12 cellular contexts compared by ENCODE assay signal in genomic region chr9:13607746-13608445, GRCh38.
DNase-seq lines count a peak whose midpoint lies in the region; ATAC-seq and TF ChIP-seq lines count a peak whose summit lies in the region.
"Had no signal": no experiment of that assay in that cellular context is flagged by ENCODE, and none has a peak within 500 bp of the region (broad histone marks: within the 10 kb centered on the region; RNA-seq: fewer than 3 reads in every experiment).

No MANE protein-coding gene starts in this region.

- H3K27ac ChIP-seq in breast epithelium (peak overlapping the region; percentile 65 to 76), foreskin keratinocyte (no peak overlapping the region), neural cell (ENCODE audit: low read length) (no peak overlapping the region), aorta (ENCODE audit: low read depth in 1 of 2, low read length in 2 of 2) (peak overlapping the region; percentile 80 to 89)

- peaks cover 7% of the 10 kb centered on the region for H3K4me1 Mint-ChIP-seq in MCF 10A (ENCODE audit: insufficient read depth, unreplicated experiment)
- H3K4me1 Mint-ChIP-seq: IgD-negative memory B cell had no signal

- no TSS peak for BruUV-seq in MCF 10A (replicated peaks; lab: Mats Ljungman, UMichigan)

- no peaks in the 10 kb centered on the region for H3K36me3 Mint-ChIP-seq in MCF 10A (ENCODE audit: insufficient read depth, unreplicated experiment)
- H3K36me3 Mint-ChIP-seq: IgD-negative memory B cell had no signal

- no peaks in the 10 kb centered on the region for H4K20me1 ChIP-seq in neural cell (ENCODE audit: insufficient read depth)

- H3K36me3 ChIP-seq in breast epithelium: no peaks in the 10 kb centered on the region
- H3K36me3 ChIP-seq in neural cell (ENCODE audit: insufficient read depth, low read length): no peaks in the 10 kb centered on the region
- H3K36me3 ChIP-seq in aorta (ENCODE audit: control insufficient read depth in 1 of 2, insufficient read depth in 2 of 2, low read length in 1 of 2): no peaks in the 10 kb centered on the region

- DNase-seq in breast epithelium (ENCODE audit: low spot score in 2 of 2): no peak
- DNase-seq in MCF 10A (ENCODE audit: unreplicated experiment): no peak
- DNase-seq in foreskin keratinocyte: no peak
- no peak for DNase-seq in aorta
- no peak for DNase-seq in activated gamma-delta T cell treated with Interleukin-2 at 50 U/mL for 16 hours
- DNase-seq in activated CD4-positive, CD25-positive, alpha-beta regulatory T cell treated with anti-CD3 and anti-CD28 coated beads, Interleukin-2, amount 50 U/mL, for 72 hours: no peak
- no peak for DNase-seq in NCI-H1417 treated with DMSO at 0.1 percent for 48 hours (lab: John Stamatoyannopoulos, UW)
- DNase-seq: activated T-cell treated with anti-CD3 and anti-CD28 coated beads, Interleukin-2, amount 50 U/mL, for 24 hours; dermis blood vessel endothelial cell had no signal

- no peak overlapping the region for H3K27ac Mint-ChIP-seq in MCF 10A (ENCODE audit: low read depth, unreplicated experiment)
- H3K27ac Mint-ChIP-seq: activated T-cell treated with anti-CD3 and anti-CD28 coated beads, Interleukin-2, amount 50 U/mL, for 24 hours; IgD-negative memory B cell had no signal

- H3K27me3 ChIP-seq in breast epithelium: no peaks in the 10 kb centered on the region
- no peaks in the 10 kb centered on the region for H3K27me3 ChIP-seq in foreskin keratinocyte
- H3K27me3 ChIP-seq in neural cell (ENCODE audit: insufficient read depth, low read depth, low read length): no peaks in the 10 kb centered on the region
- H3K27me3 ChIP-seq in aorta (ENCODE audit: control insufficient read depth in 1 of 2, insufficient read depth in 2 of 2, low read length in 1 of 2): no peaks in the 10 kb centered on the region

- no peak overlapping the region for H2AFZ ChIP-seq in neural cell (ENCODE audit: low read depth, low read length)

- H3K27me3 Mint-ChIP-seq in MCF 10A (ENCODE audit: insufficient read depth, unreplicated experiment): no peaks in the 10 kb centered on the region
- H3K27me3 Mint-ChIP-seq: activated T-cell treated with anti-CD3 and anti-CD28 coated beads, Interleukin-2, amount 50 U/mL, for 24 hours; IgD-negative memory B cell had no signal

- H3F3A ChIP-seq in neural cell (ENCODE audit: insufficient read depth, low read length, poor library complexity, severe bottlenecking): no peaks in the 10 kb centered on the region

- TF ChIP-seq RAD21 in neural cell (conservative IDR thresholded peaks at IDR 0.05): no peak

- H3K4me3 Mint-ChIP-seq in MCF 10A (ENCODE audit: unreplicated experiment): no peak overlapping the region
- H3K4me3 Mint-ChIP-seq: activated T-cell treated with anti-CD3 and anti-CD28 coated beads, Interleukin-2, amount 50 U/mL, for 24 hours; IgD-negative memory B cell had no signal

- 2 to 4% methylated on average over 5 of the region's 5 CpGs for WGBS in aorta, 2 donors

- H3K9me3 ChIP-seq in breast epithelium (peaks cover 0 to 5% of the 10 kb centered on the region in 2 donors), neural cell (ENCODE audit: low read length) (no peaks in the 10 kb centered on the region), aorta (ENCODE audit: control insufficient read depth, low read length) (peaks cover 3% of the 10 kb centered on the region)

- H3K4me1 ChIP-seq in breast epithelium (no peaks in the 10 kb centered on the region), foreskin keratinocyte (no peaks in the 10 kb centered on the region), aorta (ENCODE audit: control insufficient read depth in 1 of 2, insufficient read depth in 2 of 2, low read length in 2 of 2) (peaks cover 0 to 4% of the 10 kb centered on the region in 2 donors)

- intact Hi-C loops in breast epithelium (cut with DNase I; ENCODE audit: low total_unique reads): no loop called here
- intact Hi-C loops in MCF 10A (cut with micrococcal nuclease): no loop called here
- intact Hi-C loops in aorta (cut with DNase I): no loop called here

- no peak overlapping the region for H3K9ac ChIP-seq in neural cell (ENCODE audit: low read length)

- POLR2A ChIA-PET in MCF 10A (lab: Yijun Ruan, JAX): interaction anchor here (1.8 kb wide), 1 partner anchor 9 kb away, joined by 5 read pairs; no protein-coding TSS in a partner anchor

- no peaks in the 10 kb centered on the region for H3K79me2 ChIP-seq in neural cell (replicated peaks; ENCODE audit: insufficient read depth, low read length)

- TF ChIP-seq CTCF in breast epithelium (IDR thresholded peaks at IDR 0.05) (no peak), MCF 10A (IDR thresholded peaks at IDR 0.05; ENCODE audit: unreplicated experiment) (no peak), foreskin keratinocyte (conservative IDR thresholded peaks at IDR 0.05) (no peak), neural cell (IDR thresholded peaks at IDR 0.05; ENCODE audit: poor library complexity, severe bottlenecking) (no peak)

- ATAC-seq in foreskin keratinocyte (peak; percentile 62), aorta (ENCODE audit: low FRiP score) (peak; percentile 59)

- H3K4me2 ChIP-seq in neural cell (ENCODE audit: low read length): peak overlapping the region; percentile 23

- no peak for TF ChIP-seq POLR2A in breast epithelium (IDR thresholded peaks at IDR 0.05)

- no peak for TF ChIP-seq EP300 in neural cell (conservative IDR thresholded peaks at IDR 0.05; ENCODE audit: poor library complexity, severe bottlenecking)

- H3K9me3 Mint-ChIP-seq in MCF 10A (ENCODE audit: unreplicated experiment): no peaks in the 10 kb centered on the region

- peak overlapping the region in 2 of 3 donors; percentile 21 to 44 for H3K4me3 ChIP-seq in breast epithelium
- peak overlapping the region; percentile 31 for H3K4me3 ChIP-seq in neural cell (ENCODE audit: low read length)
- peak overlapping the region; percentile 17 to 67 for H3K4me3 ChIP-seq in aorta (ENCODE audit: low read length in 2 of 2)
- H3K4me3 ChIP-seq: skin epidermis had no signal

- CTCF ChIA-PET in MCF 10A (lab: Yijun Ruan, JAX): interaction anchor here (0.6 kb wide), 1 partner anchor 44 kb away, joined by 3 read pairs; no protein-coding TSS in a partner anchor

- no peaks in the 10 kb centered on the region for H3K9me2 ChIP-seq in neural cell (ENCODE audit: insufficient read depth, low read length)

TF ChIP-seq in neural cell, 6 proteins besides CTCF, POLR2A, EP300 and RAD21:
- TF ChIP-seq MXI1 (conservative IDR thresholded peaks at IDR 0.05; ENCODE audit: poor library complexity, severe bottlenecking): no peak
- TF ChIP-seq POLR2AphosphoS5 (IDR thresholded peaks at IDR 0.05): no peak
- TF ChIP-seq SMC3 (conservative IDR thresholded peaks at IDR 0.05; ENCODE audit: poor library complexity): no peak
- no peak for TF ChIP-seq REST (IDR thresholded peaks at IDR 0.05; ENCODE audit: borderline replicate concordance)
- no peak for TF ChIP-seq TAF1 (IDR thresholded peaks at IDR 0.05; ENCODE audit: low read depth)
- TF ChIP-seq EZH2 (IDR thresholded peaks at IDR 0.05; ENCODE audit: borderline replicate concordance, insufficient read depth, low read length, poor library complexity, severe bottlenecking): no peak

Comparison
In these comparisons a context has a peak if more than half of its experiments do, and no peak if none do; other contexts are left out.
1. H3K27ac ChIP-seq: peak in breast epithelium (2 of 2) and aorta (2 of 2); none in foreskin keratinocyte (single experiment) and neural cell (single experiment).
2. Peak in every context shown above with its lines, with median percentiles within 50 percentile points of each other: H3K4me3 ChIP-seq.